1 cellular context compared by ENCODE assay signal in the genomic region with DNA sequence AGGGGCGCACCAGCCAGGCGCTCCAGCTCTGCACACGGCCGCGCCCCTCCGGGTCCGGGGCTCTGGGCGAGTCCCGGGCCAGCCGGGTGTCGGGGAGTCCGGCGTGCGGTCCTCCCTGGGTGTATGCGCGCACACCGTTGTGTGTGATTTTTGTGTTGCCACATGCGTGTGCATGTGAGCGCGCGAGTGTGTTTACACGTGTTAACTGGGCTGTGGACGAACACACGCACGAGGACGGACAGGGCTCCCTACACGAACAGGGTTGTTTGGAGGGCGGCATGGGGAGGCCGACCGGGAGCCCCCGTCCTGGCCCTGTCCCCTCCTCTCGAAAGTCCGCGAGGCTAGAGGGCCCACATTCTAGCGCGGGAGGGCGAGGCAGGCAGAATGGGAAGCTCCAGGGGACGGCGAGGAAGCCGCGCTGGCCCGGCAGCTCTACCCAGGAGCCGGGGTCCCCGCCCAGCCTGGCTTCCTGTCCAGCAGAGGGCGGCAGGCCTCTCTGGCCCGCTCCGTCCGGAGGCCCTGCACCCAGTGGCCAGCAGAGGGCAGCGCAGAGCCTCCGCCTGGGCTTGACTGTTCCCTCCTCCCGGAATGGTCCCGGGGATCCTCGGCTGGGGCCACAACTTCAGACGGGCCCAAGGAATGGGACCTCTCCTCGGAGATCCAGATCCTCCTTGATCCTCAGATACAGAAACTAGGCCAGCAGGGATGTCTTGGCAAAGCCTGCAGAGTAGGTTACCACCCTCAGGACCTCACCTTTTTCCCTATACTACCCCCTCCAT.
TF ChIP-seq lines count a peak whose summit lies in the region.

No MANE protein-coding gene starts in this region.

TF ChIP-seq in A549, 52 proteins besides CTCF, POLR2A, EP300 and RAD21 (continued from another document):
- TF ChIP-seq, protein P1, sequence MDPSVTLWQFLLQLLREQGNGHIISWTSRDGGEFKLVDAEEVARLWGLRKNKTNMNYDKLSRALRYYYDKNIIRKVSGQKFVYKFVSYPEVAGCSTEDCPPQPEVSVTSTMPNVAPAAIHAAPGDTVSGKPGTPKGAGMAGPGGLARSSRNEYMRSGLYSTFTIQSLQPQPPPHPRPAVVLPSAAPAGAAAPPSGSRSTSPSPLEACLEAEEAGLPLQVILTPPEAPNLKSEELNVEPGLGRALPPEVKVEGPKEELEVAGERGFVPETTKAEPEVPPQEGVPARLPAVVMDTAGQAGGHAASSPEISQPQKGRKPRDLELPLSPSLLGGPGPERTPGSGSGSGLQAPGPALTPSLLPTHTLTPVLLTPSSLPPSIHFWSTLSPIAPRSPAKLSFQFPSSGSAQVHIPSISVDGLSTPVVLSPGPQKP (IDR thresholded peaks at IDR 0.05; ENCODE audit: low read depth, low read length) = no peak
- no peak for TF ChIP-seq CBX2 (IDR thresholded peaks at IDR 0.05; ENCODE audit: borderline replicate concordance, low read depth)
- no peak for TF ChIP-seq ZSCAN20 (CRISPR knock-in tag; IDR thresholded peaks at IDR 0.05)
- no peak for TF ChIP-seq MAFK (IDR thresholded peaks at IDR 0.05; ENCODE audit: partially characterized antibody)
- TF ChIP-seq RFX5 (IDR thresholded peaks at IDR 0.05) = no peak
- TF ChIP-seq, protein P2, sequence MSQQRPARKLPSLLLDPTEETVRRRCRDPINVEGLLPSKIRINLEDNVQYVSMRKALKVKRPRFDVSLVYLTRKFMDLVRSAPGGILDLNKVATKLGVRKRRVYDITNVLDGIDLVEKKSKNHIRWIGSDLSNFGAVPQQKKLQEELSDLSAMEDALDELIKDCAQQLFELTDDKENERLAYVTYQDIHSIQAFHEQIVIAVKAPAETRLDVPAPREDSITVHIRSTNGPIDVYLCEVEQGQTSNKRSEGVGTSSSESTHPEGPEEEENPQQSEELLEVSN (IDR thresholded peaks at IDR 0.05; ENCODE audit: borderline replicate concordance, low read depth) = peak; percentile 90
- no peak for TF ChIP-seq MAZ (IDR thresholded peaks at IDR 0.05; ENCODE audit: borderline replicate concordance, low read depth, low read length)
- TF ChIP-seq NR3C1 (IDR thresholded peaks at IDR 0.05) = no peak
- no peak for TF ChIP-seq PHF8 (IDR thresholded peaks at IDR 0.05; ENCODE audit: borderline replicate concordance, low read depth)
- no peak for TF ChIP-seq EHF (CRISPR knock-in tag; IDR thresholded peaks at IDR 0.05)
- TF ChIP-seq TP53 (CRISPR knock-in tag; IDR thresholded peaks at IDR 0.05) = 0 out of 2 replicates have a peak, but pooled peaks have one; percentile 61
- TF ChIP-seq EHMT2 (IDR thresholded peaks at IDR 0.05; ENCODE audit: low read depth) = no peak
- no peak for TF ChIP-seq ZFP36 (IDR thresholded peaks at IDR 0.05; ENCODE audit: borderline replicate concordance, partially characterized antibody)
- peak; percentile 97 for TF ChIP-seq SMC3 (IDR thresholded peaks at IDR 0.05)
- TF ChIP-seq ZC3H11A (IDR thresholded peaks at IDR 0.05) = no peak
- TF ChIP-seq POLR2AphosphoS2 (conservative IDR thresholded peaks at IDR 0.05; ENCODE audit: low read length) = no peak
- no peak for TF ChIP-seq ZNF302 (CRISPR knock-in tag; IDR thresholded peaks at IDR 0.05)
- no peak for TF ChIP-seq HDAC2 (IDR thresholded peaks at IDR 0.05)
- no peak for TF ChIP-seq CEBPB (IDR thresholded peaks at IDR 0.05)
- TF ChIP-seq, protein P3, sequence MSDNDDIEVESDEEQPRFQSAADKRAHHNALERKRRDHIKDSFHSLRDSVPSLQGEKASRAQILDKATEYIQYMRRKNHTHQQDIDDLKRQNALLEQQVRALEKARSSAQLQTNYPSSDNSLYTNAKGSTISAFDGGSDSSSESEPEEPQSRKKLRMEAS (IDR thresholded peaks at IDR 0.05) = peak; percentile 90
- no peak for TF ChIP-seq KDM1A (IDR thresholded peaks at IDR 0.05; ENCODE audit: low read depth)
- no peak for TF ChIP-seq ESRRA (IDR thresholded peaks at IDR 0.05; ENCODE audit: borderline replicate concordance, low read length)
- no peak for TF ChIP-seq JUNB (IDR thresholded peaks at IDR 0.05)
- no peak for TF ChIP-seq KDM5A (IDR thresholded peaks at IDR 0.05)
- TF ChIP-seq RARB (CRISPR knock-in tag; IDR thresholded peaks at IDR 0.05) = no peak
- TF ChIP-seq RCOR1 (IDR thresholded peaks at IDR 0.05; ENCODE audit: low read depth, low read length) = no peak
- peak; percentile 33; the same call in 1 of the 2 replicates for TF ChIP-seq BHLHE40 (IDR thresholded peaks at IDR 0.05; ENCODE audit: low read depth, low read length)
- TF ChIP-seq MYC (IDR thresholded peaks at IDR 0.05; ENCODE audit: borderline replicate concordance, low read length) = peak; percentile 54; the same call in 1 of the 2 replicates
- TF ChIP-seq CHD4 (IDR thresholded peaks at IDR 0.05; ENCODE audit: borderline replicate concordance) = no peak
- TF ChIP-seq HOXB13 (CRISPR knock-in tag; IDR thresholded peaks at IDR 0.05; ENCODE audit: low read depth) = no peak
- TF ChIP-seq FOSB (CRISPR knock-in tag; IDR thresholded peaks at IDR 0.05) = no peak
- TF ChIP-seq, protein P4, sequence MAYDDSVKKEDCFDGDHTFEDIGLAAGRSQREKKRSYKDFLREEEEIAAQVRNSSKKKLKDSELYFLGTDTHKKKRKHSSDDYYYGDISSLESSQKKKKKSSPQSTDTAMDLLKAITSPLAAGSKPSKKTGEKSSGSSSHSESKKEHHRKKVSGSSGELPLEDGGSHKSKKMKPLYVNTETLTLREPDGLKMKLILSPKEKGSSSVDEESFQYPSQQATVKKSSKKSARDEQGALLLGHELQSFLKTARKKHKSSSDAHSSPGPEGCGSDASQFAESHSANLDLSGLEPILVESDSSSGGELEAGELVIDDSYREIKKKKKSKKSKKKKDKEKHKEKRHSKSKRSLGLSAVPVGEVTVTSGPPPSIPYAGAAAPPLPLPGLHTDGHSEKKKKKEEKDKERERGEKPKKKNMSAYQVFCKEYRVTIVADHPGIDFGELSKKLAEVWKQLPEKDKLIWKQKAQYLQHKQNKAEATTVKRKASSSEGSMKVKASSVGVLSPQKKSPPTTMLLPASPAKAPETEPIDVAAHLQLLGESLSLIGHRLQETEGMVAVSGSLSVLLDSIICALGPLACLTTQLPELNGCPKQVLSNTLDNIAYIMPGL (CRISPR knock-in tag; IDR thresholded peaks at IDR 0.05; ENCODE audit: borderline replicate concordance) = peak; percentile 58; the same call in 1 of the 2 replicates
- no peak for TF ChIP-seq CBX8 (IDR thresholded peaks at IDR 0.05)
- TF ChIP-seq, protein P5, sequence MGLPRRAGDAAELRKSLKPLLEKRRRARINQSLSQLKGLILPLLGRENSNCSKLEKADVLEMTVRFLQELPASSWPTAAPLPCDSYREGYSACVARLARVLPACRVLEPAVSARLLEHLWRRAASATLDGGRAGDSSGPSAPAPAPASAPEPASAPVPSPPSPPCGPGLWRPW (IDR thresholded peaks at IDR 0.05) = no peak
- TF ChIP-seq GATA3 (IDR thresholded peaks at IDR 0.05; ENCODE audit: borderline replicate concordance) = no peak
